ENCODE assay signal across 21 cellular contexts in the genomic region with DNA sequence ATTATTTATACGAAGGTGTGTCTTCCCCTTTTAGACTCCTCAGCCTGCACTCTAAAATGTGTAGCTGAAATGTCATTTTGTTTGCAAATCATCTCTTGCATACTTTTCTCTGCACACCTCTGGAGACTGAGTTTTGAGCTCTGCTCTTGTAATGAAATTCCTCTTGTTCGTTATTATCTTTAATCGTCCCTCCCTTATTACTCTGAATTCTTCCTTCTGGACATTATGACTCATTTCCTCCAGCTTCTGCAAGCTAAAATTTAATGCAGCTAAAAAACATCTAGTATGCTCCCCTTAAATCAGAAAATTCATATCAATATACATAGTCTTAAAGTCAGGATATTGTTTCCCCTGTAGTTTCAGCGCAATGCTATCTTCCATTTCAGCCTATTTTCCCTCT. TPM values are rescaled to one million over a fixed set of nuclear protein-coding genes. Genes with fewer than 3 reads are reported as not detected.
"Had no signal": no experiment of that assay in that cellular context is flagged by ENCODE, and none has a peak within 500 bp of the region (broad histone marks: within the 10 kb centered on the region; RNA-seq: fewer than 3 reads in every experiment).

No MANE protein-coding gene starts in this region.

- H3K36me3 ChIP-seq: esophagus squamous epithelium, right lobe of liver, spleen, suprapubic skin, upper lobe of right lung had no signal

- DNase-seq: activated CD4-positive, alpha-beta memory T cell treated with anti-CD3 and anti-CD28 coated beads for 36 hours; activated CD4-positive, CD25-positive, alpha-beta regulatory T cell treated with anti-CD3 and anti-CD28 coated beads, Interleukin-2, amount 50 U/mL, for 72 hours; activated gamma-delta T cell; activated naive CD8-positive, alpha-beta T cell treated with anti-CD3 and anti-CD28 coated beads for 36 hours; activated T-cell treated with anti-CD3 and anti-CD28 coated beads, Interleukin-2, amount 50 U/mL, for 48 hours; anterior cingulate cortex; dorsolateral prefrontal cortex; esophagus squamous epithelium; head of caudate nucleus; mammary epithelial cell; natural killer cell; right lobe of liver; spleen; stimulated activated CD4-positive, alpha-beta T cell treated with anti-CD3 and anti-CD28 coated beads, Interleukin-2, amount 100 ng/mL, for 24 hours; stimulated activated naive CD4-positive, alpha-beta T cell treated with Interleukin-2 at 50 U/mL for 16 hours; T-helper 9 cell; upper lobe of right lung had no signal

- ATAC-seq: left lobe of liver, natural killer cell, right lobe of liver, upper lobe of right lung had no signal

- H3K4me1 ChIP-seq: right lobe of liver, upper lobe of right lung had no signal

- H3K9me3 ChIP-seq: esophagus squamous epithelium, right lobe of liver, spleen, suprapubic skin, upper lobe of right lung had no signal

- H3K27ac ChIP-seq: dorsolateral prefrontal cortex, esophagus squamous epithelium, right lobe of liver, spleen, suprapubic skin, upper lobe of right lung had no signal

- H3K4me3 ChIP-seq: dorsolateral prefrontal cortex, esophagus squamous epithelium, right lobe of liver, spleen, suprapubic skin, upper lobe of right lung had no signal

RNA-seq across cellular contexts. Expression of a gene that starts 13.5 kb away (rescaled TPM):
- total RNA-seq: activated CD4-positive, alpha-beta memory T cell treated with anti-CD3 and anti-CD28 coated beads for 36 hours; activated naive CD8-positive, alpha-beta T cell treated with anti-CD3 and anti-CD28 coated beads for 36 hours; chondrocyte; dorsolateral prefrontal cortex; left lobe of liver; mucosa of gallbladder; natural killer cell; right lobe of liver; upper lobe of right lung had no signal
- polyA plus RNA-seq: mammary epithelial cell had no signal
